Comparison of ENCODE assay signal across 8 cellular contexts in the genomic region with DNA sequence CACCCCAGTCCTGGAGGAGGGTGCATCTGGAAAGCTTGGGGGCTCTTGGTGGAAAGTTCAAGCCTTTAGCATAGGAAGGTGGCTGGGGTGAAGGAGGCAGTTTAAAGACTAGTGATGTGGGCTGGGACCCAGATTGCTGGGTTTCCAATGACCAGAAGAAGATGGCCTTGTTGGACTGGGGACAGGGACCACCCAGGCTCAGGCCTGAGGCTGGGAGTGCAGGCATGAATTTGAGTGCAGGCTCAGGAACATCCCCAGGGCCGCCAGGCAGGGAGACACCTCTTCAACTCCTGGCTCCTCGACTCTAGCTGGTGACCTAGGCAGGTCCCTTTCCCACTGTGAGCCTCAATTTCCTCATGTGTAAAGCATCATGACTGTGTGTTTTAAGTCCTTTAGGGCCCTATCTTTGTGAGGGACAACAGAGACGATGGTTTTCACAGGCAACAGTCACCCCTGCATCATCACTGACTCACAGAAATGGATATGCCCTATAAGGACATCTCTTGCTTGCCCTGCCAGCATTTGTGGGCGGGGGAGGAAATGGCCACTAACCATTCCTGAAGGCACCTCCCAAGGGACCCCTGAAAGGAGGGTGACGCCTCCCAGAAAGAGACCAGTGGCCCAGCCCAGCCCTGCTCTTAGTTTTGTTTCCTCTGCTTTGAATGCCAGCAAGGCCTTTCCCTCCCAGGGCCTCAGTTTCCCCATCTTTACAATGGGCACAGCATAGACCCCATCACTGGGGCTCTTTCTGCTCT. TPM values are rescaled to one million over a fixed set of nuclear protein-coding genes. Genes with fewer than 3 reads are reported as not detected.
DNase-seq lines count a peak whose midpoint lies in the region; FAIRE-seq and TF ChIP-seq lines count a peak whose summit lies in the region.

No MANE protein-coding gene starts in this region.

- peaks cover 22% of the 10 kb centered on the region for H3K36me3 Mint-ChIP-seq in activated naive CD4-positive, alpha-beta T cell treated with anti-CD3 and anti-CD28 coated beads, Interleukin-2, amount 50 U/mL, for 24 hours

- intact Hi-C loops in tibial artery (cut with DNase I; ENCODE audit: low total_unique reads): no loop called here

- peak overlapping the region; percentile 57 to 72 for H3K27ac ChIP-seq in tibial artery

- peak overlapping the region; percentile 98 for H3K27ac Mint-ChIP-seq in activated naive CD4-positive, alpha-beta T cell treated with anti-CD3 and anti-CD28 coated beads, Interleukin-2, amount 50 U/mL, for 24 hours

- H3K4me1 Mint-ChIP-seq in activated naive CD4-positive, alpha-beta T cell treated with anti-CD3 and anti-CD28 coated beads, Interleukin-2, amount 50 U/mL, for 24 hours: peaks cover 97% of the 10 kb centered on the region

- H3K27me3 ChIP-seq in kidney epithelial cell (ENCODE audit: control insufficient read depth, insufficient read depth, low read length): no peaks in the 10 kb centered on the region
- H3K27me3 ChIP-seq in tibial artery: no peaks in the 10 kb centered on the region

- H3K9me3 Mint-ChIP-seq in activated naive CD4-positive, alpha-beta T cell treated with anti-CD3 and anti-CD28 coated beads, Interleukin-2, amount 50 U/mL, for 24 hours: no peaks in the 10 kb centered on the region

- FAIRE-seq in HTR-8/SVneo (lab: Jason Lieb, UNC): peak; percentile 77

- H3K4me3 ChIP-seq in kidney epithelial cell (ENCODE audit: low read depth, low read length) (no peak overlapping the region), tibial artery (no peak overlapping the region)

- H3K36me3 ChIP-seq in kidney epithelial cell (ENCODE audit: control insufficient read depth, insufficient read depth, low read length): no peaks in the 10 kb centered on the region
- peaks cover 0 to 8% (median 0%) of the 10 kb centered on the region in 3 donors for H3K36me3 ChIP-seq in tibial artery

- H3K27me3 Mint-ChIP-seq in activated naive CD4-positive, alpha-beta T cell treated with anti-CD3 and anti-CD28 coated beads, Interleukin-2, amount 50 U/mL, for 24 hours: no peaks in the 10 kb centered on the region

- H3K4me3 Mint-ChIP-seq in activated naive CD4-positive, alpha-beta T cell treated with anti-CD3 and anti-CD28 coated beads, Interleukin-2, amount 50 U/mL, for 24 hours: peak overlapping the region; percentile 70

- TF ChIP-seq CTCF in kidney epithelial cell (IDR thresholded peaks at IDR 0.05; ENCODE audit: insufficient read depth, low read length, poor library complexity, severe bottlenecking) (no peak), tibial artery (IDR thresholded peaks at IDR 0.05) (no peak)

- DNase-seq in activated effector memory CD4-positive, alpha-beta T cell treated with anti-CD3 and anti-CD28 coated beads, Interleukin-2, amount 50 U/mL, for 16 hours: peak; percentile 73
- DNase-seq in activated effector memory CD4-positive, alpha-beta T cell treated with Interleukin-2 at 50 U/mL for 16 hours: no peak
- peak; percentile 61 for DNase-seq in HTR-8/SVneo (ENCODE audit: insufficient read length, low spot score)
- peak; percentile 63 for DNase-seq in kidney epithelial cell (ENCODE audit: low read depth)
- peak; percentile 77 to 87 for DNase-seq in tibial artery
- DNase-seq in islet precursor cell: no peak
- no peak for DNase-seq in COLO668 (lab: John Stamatoyannopoulos, UW; ENCODE audit: unreplicated experiment)

- H3K4me1 ChIP-seq in tibial artery: peaks cover 0 to 30% (median 26%) of the 10 kb centered on the region in 4 donors

- H3K9me3 ChIP-seq in tibial artery: no peaks in the 10 kb centered on the region

RNA-seq across cellular contexts. Expression of gene NLRC5, which starts 11.1 kb away (rescaled TPM):
- total RNA-seq in kidney epithelial cell: 7.7 and 14.1 TPM in 2 replicates

RNA-seq across cellular contexts. Expression of gene CETP, which starts 38.7 kb away (rescaled TPM):
- total RNA-seq in kidney epithelial cell: not detected in 2 replicates

Comparison
In these comparisons a context has a peak if more than half of its experiments do, and no peak if none do; other contexts are left out.
1. DNase-seq: peak in activated effector memory CD4-positive, alpha-beta T cell treated with anti-CD3 and anti-CD28 coated beads, Interleukin-2, amount 50 U/mL, for 16 hours (single experiment), HTR-8/SVneo (single experiment), kidney epithelial cell (single experiment) and tibial artery (2 of 2); none in activated effector memory CD4-positive, alpha-beta T cell treated with Interleukin-2 at 50 U/mL for 16 hours (single experiment), islet precursor cell (single experiment) and COLO668 (single experiment).